Comparison of ENCODE assay signal across 8 cellular contexts in genomic region chr17:58632324-58633314, GRCh38. TPM values are rescaled to one million over a fixed set of nuclear protein-coding genes. Genes with fewer than 3 reads are reported as not detected.
DNase-seq lines count a peak whose midpoint lies in the region; ATAC-seq and TF ChIP-seq lines count a peak whose summit lies in the region.

No MANE protein-coding gene starts in this region.

- H3K9me3 Mint-ChIP-seq in chondrocyte (ENCODE audit: low read depth) = no peaks in the 10 kb centered on the region

- H3K4me3 Mint-ChIP-seq in chondrocyte (ENCODE audit: unreplicated experiment) = peak overlapping the region; percentile 2

- H2AFZ ChIP-seq in MM.1S (ENCODE audit: low read length) = peak overlapping the region; percentile 81

- H3F3A ChIP-seq in MM.1S (ENCODE audit: insufficient read depth, low read length) = peaks cover 16% of the 10 kb centered on the region

- no peaks in the 10 kb centered on the region for H3K27me3 Mint-ChIP-seq in chondrocyte (ENCODE audit: low read depth)

- H3K9ac ChIP-seq in MM.1S (ENCODE audit: low read length) = peak overlapping the region; percentile 62
- H3K9ac ChIP-seq in muscle layer of colon (ENCODE audit: low read length) = peak overlapping the region; percentile 29

- no peaks in the 10 kb centered on the region for H3K36me3 ChIP-seq in MM.1S (replicated peaks; ENCODE audit: insufficient read depth, low read length)
- no peaks in the 10 kb centered on the region for H3K36me3 ChIP-seq in muscle layer of colon (ENCODE audit: insufficient read depth, low read length)

- H3K36me3 Mint-ChIP-seq in chondrocyte (ENCODE audit: low read depth) = no peaks in the 10 kb centered on the region

- H3K79me2 ChIP-seq in MM.1S (ENCODE audit: low read length) = no peaks in the 10 kb centered on the region

- H3K27me3 ChIP-seq in MM.1S (replicated peaks; ENCODE audit: insufficient read depth, low read length) (no peaks in the 10 kb centered on the region), muscle layer of colon (ENCODE audit: control insufficient read depth in 1 of 2, insufficient read depth in 2 of 2, low read length in 2 of 2) (no peaks in the 10 kb centered on the region)

- no peaks in the 10 kb centered on the region for H3K9me3 ChIP-seq in MM.1S (replicated peaks; ENCODE audit: insufficient read depth, low read length)
- H3K9me3 ChIP-seq in muscle layer of colon (ENCODE audit: low read length) = no peaks in the 10 kb centered on the region

- H3K4me3 ChIP-seq in AG09309 (ENCODE audit: control insufficient read depth, low read depth, low read length) (peak overlapping the region; percentile 30), MM.1S (ENCODE audit: low read length) (peak overlapping the region; percentile 60), muscle layer of colon (ENCODE audit: low read depth in 1 of 2, low read length in 2 of 2) (peak overlapping the region; percentile 17 to 40)

- H3K4me1 ChIP-seq in MM.1S (ENCODE audit: low read length) (peaks cover 14% of the 10 kb centered on the region), muscle layer of colon (ENCODE audit: insufficient read depth, low read length) (no peaks in the 10 kb centered on the region)

- ATAC-seq in GM18909 (IDR thresholded peaks at IDR 0.05; ENCODE audit: poor library complexity, unreplicated experiment) (no peak), GM21786 (IDR thresholded peaks at IDR 0.05; ENCODE audit: unreplicated experiment) (no peak)

- TF ChIP-seq CTCF in AG09309 (IDR thresholded peaks at IDR 0.05; ENCODE audit: control insufficient read depth, insufficient read depth, low read depth, low read length, missing control alignments) (no peak), MM.1S (IDR thresholded peaks at IDR 0.05; ENCODE audit: low read length) (no peak), chondrocyte (IDR thresholded peaks at IDR 0.05) (no peak)

- DNase-seq in AG09309 (ENCODE audit: low read depth) (no peak), MM.1S (no peak), chondrocyte (ENCODE audit: low spot score) (no peak), LoVo (ENCODE audit: low spot score) (no peak)
- DNase-seq in stimulated activated CD4-positive, alpha-beta T cell treated with anti-CD3 and anti-CD28 coated beads, Interleukin-4, amount 100 ng/mL, for 4 hours = no peak

- peaks cover 2% of the 10 kb centered on the region for H3K4me1 Mint-ChIP-seq in chondrocyte (ENCODE audit: low read depth)

- H3K4me2 ChIP-seq in MM.1S (ENCODE audit: low read depth, low read length) = peak overlapping the region; percentile 87

- H3K27ac Mint-ChIP-seq in chondrocyte (ENCODE audit: unreplicated experiment) = no peak overlapping the region

- H3K27ac ChIP-seq in MM.1S (ENCODE audit: low read length) = peak overlapping the region; percentile 79
- H3K27ac ChIP-seq in muscle layer of colon (ENCODE audit: low read depth, low read length) = peak overlapping the region; percentile 76

- H4K20me1 ChIP-seq in MM.1S (ENCODE audit: insufficient read depth, low read length) = no peaks in the 10 kb centered on the region

- no peaks in the 10 kb centered on the region for H3K9me2 ChIP-seq in MM.1S (replicated peaks; ENCODE audit: insufficient read depth, low read length)

RNA-seq across cellular contexts. Expression of gene TEX14, which starts 59.2 kb away (rescaled TPM):
- total RNA-seq in chondrocyte = 0.05 to 0.08 TPM in 2 of 3 replicates, not detected in the other

RNA-seq across cellular contexts. Expression of gene RAD51C, which starts 59.8 kb away (rescaled TPM):
- total RNA-seq in chondrocyte = 17.2 to 25.4 TPM (median 22.3 TPM) in 3 replicates
